In genomic region chr10:7817984-7818294, GRCh38 we compare ENCODE assay signal across 8 cellular contexts. TPM values are rescaled to one million over a fixed set of nuclear protein-coding genes. Genes with fewer than 3 reads are reported as not detected.
A peak's percentile ranks its signal among the peaks of the same experiment; 100 is the strongest.
DNase-seq lines count a peak whose midpoint lies in the region; ATAC-seq and TF ChIP-seq lines count a peak whose summit lies in the region.

No MANE protein-coding gene starts in this region.

- H3K27me3 ChIP-seq in lung (ENCODE audit: control insufficient read depth, insufficient read depth): no peaks in the 10 kb centered on the region

- ATAC-seq in HG03066 (IDR thresholded peaks at IDR 0.05; ENCODE audit: low read depth, unreplicated experiment) (peak; percentile 16), lung (ENCODE audit: insufficient read depth, low FRiP score) (no peak)

- H3K4me1 ChIP-seq in lung (ENCODE audit: control insufficient read depth in 2 of 2, insufficient read depth in 2 of 2, low read length in 2 of 2): peaks cover 6 to 8% of the 10 kb centered on the region in 2 donors

- H3K4me3 ChIP-seq in GM12875 (ENCODE audit: low read depth, low read length): peak overlapping the region; percentile 100
- peak overlapping the region; percentile 79 for H3K4me3 ChIP-seq in astrocyte of the cerebellum (ENCODE audit: low read depth, low read length)
- H3K4me3 ChIP-seq in lung: peak overlapping the region; percentile 81

- WGBS in lung, 2 donors: 0 to 1% methylated on average over 10 of the region's 10 CpGs

- no peaks in the 10 kb centered on the region for H3K9me3 ChIP-seq in lung (ENCODE audit: control insufficient read depth in 2 of 2, insufficient read depth in 1 of 2, low read length in 1 of 2)

- H3K27ac ChIP-seq in lung (ENCODE audit: low read depth in 1 of 2, low read length in 1 of 2): peak overlapping the region; percentile 26 to 66

- no peaks in the 10 kb centered on the region for H3K36me3 ChIP-seq in lung (ENCODE audit: control insufficient read depth in 2 of 2, insufficient read depth in 2 of 2, low read length in 2 of 2)

- in situ Hi-C loops in astrocyte of the cerebellum (cut with HindIII; ENCODE audit: low sequenced_read_pairs): no loop called here

- DNase-seq in astrocyte of the cerebellum (ENCODE audit: low read depth): no peak
- DNase-seq in lung (ENCODE audit: low spot score): no peak
- DNase-seq in germinal center (ENCODE audit: low spot score): no peak
- DNase-seq in NAMALWA (ENCODE audit: low spot score): no peak
- DNase-seq in NCI-H69 (lab: John Stamatoyannopoulos, UW): no peak
- DNase-seq in activated CD4-positive, alpha-beta T cell treated with anti-CD3 and anti-CD28 coated beads for 1 hour: no peak

- TF ChIP-seq CTCF in GM12875 (IDR thresholded peaks at IDR 0.05; ENCODE audit: borderline replicate concordance, insufficient read depth, low read depth, low read length) (no peak), astrocyte of the cerebellum (IDR thresholded peaks at IDR 0.05; ENCODE audit: low read depth, low read length, missing control alignments) (no peak), lung (IDR thresholded peaks at IDR 0.05; ENCODE audit: control extremely low read depth, extremely low read depth) (no peak)

RNA-seq across cellular contexts. Expression of gene TAF3, which starts 0.4 kb away (rescaled TPM):
- total RNA-seq in lung: 1 to 10 TPM; 6.1 to 7.0 TPM
- polyA plus RNA-seq in lung: 1 to 10 TPM; 3.4 to 3.8 TPM

RNA-seq across cellular contexts. Expression of gene ATP5F1C, which starts 30.0 kb away (rescaled TPM):
- 100 to 1,000 TPM; 175 to 185 TPM for total RNA-seq in lung
- polyA plus RNA-seq in lung: 100 to 1,000 TPM; 233 to 418 TPM

RNA-seq across cellular contexts. Expression of gene KIN, which starts 30.1 kb away (rescaled TPM):
- total RNA-seq in lung: 10 to 100 TPM in 1 of 2 donors, 1 to 10 TPM in 1; 6.0 to 12.0 TPM
- 10 to 100 TPM in 1 of 2 donors, 1 to 10 TPM in 1; 7.7 to 15.9 TPM for polyA plus RNA-seq in lung
